ENCODE assay signal across 1 cellular context in genomic region chr12:57094194-57095160, GRCh38.
TF ChIP-seq lines count a peak whose summit lies in the region.

No MANE protein-coding gene starts in this region.

TF ChIP-seq in GM12878, 131 proteins besides CTCF, POLR2A, EP300 and RAD21:
- TF ChIP-seq POLR2AphosphoS5 (IDR thresholded peaks at IDR 0.05; ENCODE audit: low read length) (peak; percentile 80; the same call in 1 of the 2 replicates), REST (IDR thresholded peaks at IDR 0.05; ENCODE audit: low read depth, low read length) (no peak), MXI1 (IDR thresholded peaks at IDR 0.05; ENCODE audit: low read depth, low read length) (no peak), SIN3A (IDR thresholded peaks at IDR 0.05; ENCODE audit: low read depth, low read length) (no peak), STAT3 (IDR thresholded peaks at IDR 0.05; ENCODE audit: low read depth, low read length) (no peak), DPF2 (IDR thresholded peaks at IDR 0.05) (no peak), SREBF1 (IDR thresholded peaks at IDR 0.05; ENCODE audit: low read length) (no peak), ZNF592 (IDR thresholded peaks at IDR 0.05) (no peak), POLR2AphosphoS2 (IDR thresholded peaks at IDR 0.05; ENCODE audit: low read depth, low read length) (peak; percentile 83; the same call in 1 of the 2 replicates), TAF1 (IDR thresholded peaks at IDR 0.05; ENCODE audit: borderline replicate concordance, low read depth, low read length) (0 out of 2 replicates have a peak, but pooled peaks have one; percentile 7), JUNB (IDR thresholded peaks at IDR 0.05) (no peak), SMC3 (IDR thresholded peaks at IDR 0.05; ENCODE audit: borderline replicate concordance, low read length) (no peak), TCF7 (IDR thresholded peaks at IDR 0.05; ENCODE audit: borderline replicate concordance) (no peak), RCOR1 (conservative IDR thresholded peaks at IDR 0.05; ENCODE audit: low read depth, low read length) (no peak), CHD1 (IDR thresholded peaks at IDR 0.05; ENCODE audit: low read depth, low read length) (no peak), MTA2 (IDR thresholded peaks at IDR 0.05; ENCODE audit: low read depth) (no peak), HDAC6 (IDR thresholded peaks at IDR 0.05; ENCODE audit: unreplicated experiment) (no peak), RFX5 (IDR thresholded peaks at IDR 0.05; ENCODE audit: low read depth, low read length) (no peak), IKZF1 (conservative IDR thresholded peaks at IDR 0.05) (peak; percentile 40; the same call in 1 of the 2 replicates), USF1 (IDR thresholded peaks at IDR 0.05; ENCODE audit: borderline replicate concordance, extremely low read length, insufficient read depth, low read depth, low read length) (no peak), SUPT20H (IDR thresholded peaks at IDR 0.05; ENCODE audit: borderline replicate concordance, control insufficient read depth, low read depth, low read length) (no peak), EED (IDR thresholded peaks at IDR 0.05; ENCODE audit: low read depth) (no peak), ZBED1 (IDR thresholded peaks at IDR 0.05; ENCODE audit: borderline replicate concordance) (0 out of 2 replicates have a peak, but pooled peaks have one; percentile 43), EGR1 (IDR thresholded peaks at IDR 0.05; ENCODE audit: borderline replicate concordance in 1 of 2, low read depth in 2 of 2, low read length in 2 of 2) (0 out of 3 replicates have a peak, but pooled peaks of 1 of the 2 experiments have one; percentile 11), IRF3 (IDR thresholded peaks at IDR 0.05) (no peak), CHD2 (IDR thresholded peaks at IDR 0.05; ENCODE audit: borderline replicate concordance, low read depth, low read length) (no peak), HSF1 (IDR thresholded peaks at IDR 0.05; ENCODE audit: low read depth, low read length) (no peak), TCF12 (IDR thresholded peaks at IDR 0.05; ENCODE audit: low read depth, low read length) (0 out of 2 replicates have a peak, but pooled peaks have one; percentile 28), TCF3 (IDR thresholded peaks at IDR 0.05; ENCODE audit: borderline replicate concordance, insufficient read depth, low read depth, low read length) (0 out of 2 replicates have a peak, but pooled peaks have one; percentile 1), SMAD5 (IDR thresholded peaks at IDR 0.05; ENCODE audit: low read depth) (no peak; the same call in 1 of the 2 replicates)
